14 cellular contexts compared by ENCODE assay signal in genomic region chr20:10463622-10464021, GRCh38.
"Had no signal": no experiment of that assay in that cellular context is flagged by ENCODE, and none has a peak within 500 bp of the region (broad histone marks: within the 10 kb centered on the region; RNA-seq: fewer than 3 reads in every experiment).

No MANE protein-coding gene starts in this region.

- H3K9me3 ChIP-seq: gastroesophageal sphincter, ovary, thoracic aorta had no signal

- H3K36me3 ChIP-seq: ovary, thoracic aorta had no signal

- H3K27me3 ChIP-seq: dorsolateral prefrontal cortex, gastroesophageal sphincter, ovary had no signal

- H3K4me3 ChIP-seq: dorsolateral prefrontal cortex, gastroesophageal sphincter, ovary, thoracic aorta had no signal

- H3K27ac ChIP-seq: dorsolateral prefrontal cortex, gastroesophageal sphincter, ovary, thoracic aorta had no signal

- DNase-seq: activated CD4-positive, alpha-beta T cell treated with anti-CD3 and anti-CD28 coated beads, Interleukin-2, amount 50 U/mL, for 4 hours; activated CD4-positive, CD25-positive, alpha-beta regulatory T cell treated with anti-CD3 and anti-CD28 coated beads, Interleukin-2, amount 50 U/mL, for 72 hours; activated CD8-positive, alpha-beta memory T cell treated with anti-CD3 and anti-CD28 coated beads, Interleukin-2, amount 10 ng/mL, durations not matched to agents 7 days and 5 days; activated effector memory CD4-positive, alpha-beta T cell treated with anti-CD3 and anti-CD28 coated beads, Interleukin-2, amount 50 U/mL, for 16 hours; activated T-cell treated with anti-CD3 and anti-CD28 coated beads, Interleukin-2, amount 50 U/mL, for 24 hours; dorsolateral prefrontal cortex; left ventricle myocardium superior; mesendoderm; ovary; stimulated activated CD4-positive, alpha-beta T cell treated with anti-CD3 and anti-CD28 coated beads, Interleukin-4, amount 100 ng/mL, for 24 hours; stimulated activated naive CD8-positive, alpha-beta T cell treated with anti-CD3 and anti-CD28 coated beads, Interleukin-15, amount 100 ng/mL, for 72 hours had no signal

- ATAC-seq: activated CD8-positive, alpha-beta memory T cell treated with anti-CD3 and anti-CD28 coated beads, Interleukin-2, amount 10 ng/mL, durations not matched to agents 7 days and 5 days; activated naive CD4-positive, alpha-beta T cell treated with anti-CD3 and anti-CD28 coated beads, Interleukin-2, amount 50 U/mL, for 72 hours; gastroesophageal sphincter; left ventricle myocardium superior; stimulated activated naive CD8-positive, alpha-beta T cell treated with anti-CD3 and anti-CD28 coated beads, Interleukin-15, amount 100 ng/mL, for 72 hours had no signal
